Comparison of ENCODE assay signal across 12 cellular contexts in the genomic region with DNA sequence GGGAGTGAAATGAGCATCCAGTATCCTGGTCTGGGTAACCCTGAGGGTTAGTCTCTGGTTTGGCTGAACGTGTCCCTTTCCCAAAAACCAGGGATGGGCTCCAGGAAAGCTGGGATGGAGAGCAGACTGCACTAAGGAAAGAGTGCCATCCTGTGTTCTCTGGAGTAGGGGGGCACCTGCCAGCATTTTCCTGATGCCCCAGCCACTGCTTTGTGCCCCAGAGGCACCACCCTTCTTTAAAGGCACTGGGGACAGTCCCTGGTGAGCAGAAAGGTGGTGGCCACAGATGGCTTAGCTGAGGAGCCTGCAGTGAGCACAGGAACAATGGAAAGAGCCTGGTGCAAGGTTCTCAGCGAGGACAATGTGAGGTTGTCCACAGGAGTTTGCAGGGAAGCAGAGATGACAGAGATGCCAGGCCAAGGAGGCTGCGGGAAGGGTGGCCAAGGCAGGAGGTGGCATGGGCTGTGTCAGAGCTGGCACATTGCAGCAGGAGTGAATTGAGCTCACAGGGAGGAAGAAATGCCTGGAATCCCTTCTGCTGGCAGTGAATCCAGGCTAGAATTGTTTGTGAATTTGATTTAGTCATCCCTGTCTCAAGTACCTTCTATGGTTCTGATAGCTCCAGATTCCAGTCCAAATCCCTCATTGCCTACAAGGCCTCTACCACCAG. TPM values are rescaled to one million over a fixed set of nuclear protein-coding genes. Genes with fewer than 3 reads are reported as not detected.
DNase-seq lines count a peak whose midpoint lies in the region; ATAC-seq and TF ChIP-seq lines count a peak whose summit lies in the region.
"Had no signal": no experiment of that assay in that cellular context is flagged by ENCODE, and none has a peak within 500 bp of the region (broad histone marks: within the 10 kb centered on the region; RNA-seq: fewer than 3 reads in every experiment).

No MANE protein-coding gene starts in this region.

- no peaks in the 10 kb centered on the region for H4K20me1 ChIP-seq in fibroblast of lung (ENCODE audit: control insufficient read depth, extremely low read depth, insufficient read depth, low read length)
- H4K20me1 ChIP-seq in osteoblast (ENCODE audit: insufficient read depth, low read length): no peaks in the 10 kb centered on the region

- H2AFZ ChIP-seq in fibroblast of lung (ENCODE audit: low read length): no peak overlapping the region
- H2AFZ ChIP-seq in osteoblast (ENCODE audit: low read length): no peak overlapping the region

- H3K36me3 ChIP-seq in fibroblast of lung (ENCODE audit: control insufficient read depth, insufficient read depth, low read length) (no peaks in the 10 kb centered on the region), osteoblast (ENCODE audit: insufficient read depth, low read length) (no peaks in the 10 kb centered on the region), aorta (ENCODE audit: control insufficient read depth in 1 of 2, insufficient read depth in 2 of 2, low read length in 1 of 2) (no peaks in the 10 kb centered on the region)
- H3K36me3 ChIP-seq: adrenal gland had no signal

- H3K27ac ChIP-seq in fibroblast of lung (ENCODE audit: insufficient read depth, low read length): peak overlapping the region; percentile 45
- peak overlapping the region; percentile 91 for H3K27ac ChIP-seq in osteoblast (ENCODE audit: low read depth, low read length)
- H3K27ac ChIP-seq in aorta (ENCODE audit: low read depth in 1 of 2, low read length in 2 of 2): peak overlapping the region; percentile 75 to 95

- H3K27me3 ChIP-seq in fibroblast of lung (ENCODE audit: control insufficient read depth, insufficient read depth, low read length): no peaks in the 10 kb centered on the region
- H3K27me3 ChIP-seq in osteoblast (ENCODE audit: insufficient read depth, low read length): no peaks in the 10 kb centered on the region
- H3K27me3 ChIP-seq in aorta (ENCODE audit: control insufficient read depth in 1 of 2, insufficient read depth in 2 of 2, low read length in 1 of 2): no peaks in the 10 kb centered on the region
- H3K27me3 ChIP-seq: adrenal gland had no signal

- WGBS in aorta, 2 donors: 13 to 22% methylated on average over 3 of the region's 3 CpGs

- H3K9ac ChIP-seq in fibroblast of lung (ENCODE audit: insufficient read depth, low read length): no peak overlapping the region

- TF ChIP-seq CTCF in fibroblast of lung (conservative IDR thresholded peaks at IDR 0.05 in 1 of 2, IDR thresholded peaks at IDR 0.05 in 1 of 2; ENCODE audit: low read depth in 1 of 2, low read length in 2 of 2): no peak
- no peak for TF ChIP-seq CTCF in osteoblast (IDR thresholded peaks at IDR 0.05; ENCODE audit: extremely low read depth, low read depth, low read length)

- H3K4me3 ChIP-seq in fibroblast of lung (replicated peaks in 1 of 4; ENCODE audit: control extremely low read depth in 1 of 4, insufficient read depth in 1 of 4, low read depth in 3 of 4, low read length in 4 of 4): no peak overlapping the region
- H3K4me3 ChIP-seq in osteoblast (ENCODE audit: insufficient read depth, low read length): no peak overlapping the region
- no peak overlapping the region for H3K4me3 ChIP-seq in aorta (ENCODE audit: low read length in 2 of 2)
- H3K4me3 ChIP-seq: adrenal gland had no signal

- H3K4me1 ChIP-seq in fibroblast of lung (ENCODE audit: control insufficient read depth, extremely low read depth, insufficient read depth, low read length) (peaks cover 42% of the 10 kb centered on the region), osteoblast (ENCODE audit: insufficient read depth, low read length) (peaks cover 79% of the 10 kb centered on the region), aorta (ENCODE audit: control insufficient read depth in 1 of 2, insufficient read depth in 2 of 2, low read length in 2 of 2) (peaks cover 5 to 8% of the 10 kb centered on the region in 2 donors)

- DNase-seq in Right ventricle myocardium inferior (ENCODE audit: missing footprints) (no peak), cardiac septum (ENCODE audit: low spot score) (no peak), fibroblast of lung (ENCODE audit: low read depth in 2 of 2) (peak in 1 of 2 donors; percentile 82), osteoblast (ENCODE audit: insufficient read length, low spot score, missing footprints) (peak; percentile 83), aorta (peak; percentile 74 to 85), mucosa of gallbladder (ENCODE audit: low spot score) (no peak), NCI-H2029 treated with DMSO at 0.1 percent for 48 hours (lab: John Stamatoyannopoulos, UW) (no peak), globus pallidus (ENCODE audit: low spot score) (no peak)
- DNase-seq: 8988T; activated CD4-positive, alpha-beta T cell treated with anti-CD3 and anti-CD28 coated beads for 4 hours; NCI-H1694 had no signal

- intact Hi-C loops in Right ventricle myocardium inferior (cut with DNase I) (no loop called here), cardiac septum (cut with DNase I) (no loop called here), aorta (cut with DNase I) (loop anchor here in 1 of 2 donors (2.0 kb wide), 1 partner anchor 38 kb away; no protein-coding TSS in a partner anchor)

- ATAC-seq in Right ventricle myocardium inferior (peak; percentile 51), aorta (ENCODE audit: low FRiP score) (peak; percentile 20)

- no peaks in the 10 kb centered on the region for H3K9me3 ChIP-seq in fibroblast of lung (ENCODE audit: control insufficient read depth, insufficient read depth, low read depth, low read length)
- no peaks in the 10 kb centered on the region for H3K9me3 ChIP-seq in osteoblast (ENCODE audit: low read depth, low read length)
- H3K9me3 ChIP-seq in aorta (ENCODE audit: control insufficient read depth, low read length): no peaks in the 10 kb centered on the region
- H3K9me3 ChIP-seq: adrenal gland had no signal

- H3K79me2 ChIP-seq in fibroblast of lung (ENCODE audit: control insufficient read depth, insufficient read depth, low read length) (no peaks in the 10 kb centered on the region), osteoblast (ENCODE audit: insufficient read depth, low read length) (no peaks in the 10 kb centered on the region)

- no peak overlapping the region for H3K4me2 ChIP-seq in fibroblast of lung (ENCODE audit: extremely low read depth, insufficient read depth, low read length)
- peak overlapping the region; percentile 30 for H3K4me2 ChIP-seq in osteoblast (ENCODE audit: insufficient read depth, low read length)

RNA-seq across cellular contexts. Expression of gene AMOTL2, which starts 39.9 kb away (rescaled TPM):
- total RNA-seq in Right ventricle myocardium inferior (61.9 TPM), cardiac septum (64.6 TPM), fibroblast of lung (58.6 and 74.6 TPM in 2 replicates), osteoblast (205 and 300 TPM in 2 replicates), aorta (100 to 1,000 TPM in 1 of 2 donors, 10 to 100 TPM in 1; 82.1 to 118 TPM), mucosa of gallbladder (129 TPM)
- polyA plus RNA-seq in fibroblast of lung (68.9 and 97.0 TPM in 2 replicates), aorta (10 to 100 TPM; 12.4 to 29.3 TPM)
- polyA plus RNA-seq in fibroblast of lung (2012): 59.7 and 93.1 TPM in 2 replicates
- polyA minus RNA-seq in fibroblast of lung (ENCODE audit: low replicate concordance): 187 and 260 TPM in 2 replicates

Comparison
In these comparisons a context has a peak if more than half of its experiments do, and no peak if none do; other contexts are left out.
1. DNase-seq: peak in osteoblast (single experiment) and aorta (2 of 2); none in Right ventricle myocardium inferior (single experiment), cardiac septum (single experiment), mucosa of gallbladder (single experiment), NCI-H2029 treated with DMSO at 0.1 percent for 48 hours (single experiment) and globus pallidus (single experiment).
2. Peak in every context shown above with its lines, with median percentiles within 50 percentile points of each other: H3K27ac ChIP-seq.